20 cellular contexts compared by ENCODE assay signal in genomic region chr4:82479562-82479961, GRCh38.
"Had no signal": no experiment of that assay in that cellular context is flagged by ENCODE, and none has a peak within 500 bp of the region (broad histone marks: within the 10 kb centered on the region; RNA-seq: fewer than 3 reads in every experiment).

No MANE protein-coding gene starts in this region.

- H3K27ac ChIP-seq: coronary artery, dorsolateral prefrontal cortex, esophagus squamous epithelium, gastrocnemius medialis, heart right ventricle, left lung, lower lobe of right lung had no signal

- H3K36me3 ChIP-seq: esophagus squamous epithelium, gastrocnemius medialis, heart right ventricle, left lung, lower lobe of right lung had no signal

- H3K27ac Mint-ChIP-seq: mesothelial cell of epicardium had no signal

- H3K9me3 ChIP-seq: esophagus squamous epithelium, gastrocnemius medialis, heart right ventricle, left lung, lower lobe of right lung, mucosa of descending colon had no signal

- H3K36me3 Mint-ChIP-seq: mesothelial cell of epicardium had no signal

- DNase-seq: dermis blood vessel endothelial cell; dorsolateral prefrontal cortex; effector CD4-positive, alpha-beta T cell; effector memory CD4-positive, alpha-beta T cell; esophagus squamous epithelium; foreskin fibroblast; foreskin melanocyte; gastrocnemius medialis; glutamatergic neuron; head of caudate nucleus; heart right ventricle; hippocampal formation; left cardiac atrium; left ventricle myocardium superior; lower lobe of right lung; mesenchymal stem cell; mucosa of descending colon had no signal

- H3K4me1 Mint-ChIP-seq: mesothelial cell of epicardium had no signal

- H3K27me3 ChIP-seq: dorsolateral prefrontal cortex, esophagus squamous epithelium, gastrocnemius medialis, heart right ventricle, left lung had no signal

- H3K4me3 Mint-ChIP-seq: mesothelial cell of epicardium had no signal

- H3K4me3 ChIP-seq: coronary artery, dorsolateral prefrontal cortex, esophagus squamous epithelium, gastrocnemius medialis, heart right ventricle, left lung, lower lobe of right lung, mucosa of descending colon had no signal

- H3K4me1 ChIP-seq: gastrocnemius medialis, heart right ventricle, left lung, lower lobe of right lung had no signal
